8 cellular contexts compared by ENCODE assay signal in the genomic region with DNA sequence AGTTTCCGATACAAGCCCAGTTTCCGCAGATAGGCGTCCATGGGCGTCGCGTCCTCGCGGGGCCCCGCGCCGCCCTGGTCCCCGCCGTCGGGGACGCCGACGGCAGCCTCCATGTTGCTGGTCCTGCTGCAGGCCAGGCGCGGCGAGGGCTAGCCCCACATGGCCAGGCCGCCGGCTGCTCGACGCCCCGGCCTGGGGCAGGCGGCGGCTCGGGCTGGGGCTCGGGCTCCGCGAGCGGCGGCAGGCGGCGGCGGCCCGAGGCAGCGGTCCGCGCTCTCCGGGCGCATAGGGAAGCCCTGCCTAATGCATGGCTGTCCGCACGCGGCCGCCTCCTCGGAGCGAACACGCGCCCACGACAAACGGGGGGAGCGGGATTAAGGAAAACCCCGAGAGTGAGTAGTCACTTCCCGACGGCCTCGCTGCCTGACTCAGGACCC. TPM values are rescaled to one million over a fixed set of nuclear protein-coding genes. Genes with fewer than 3 reads are reported as not detected.
A peak's percentile ranks its signal among the peaks of the same experiment; 100 is the strongest.
DNase-seq lines count a peak whose midpoint lies in the region; ATAC-seq and TF ChIP-seq lines count a peak whose summit lies in the region.
"Not testable (repeated sequence)": the region's sequence is repeated elsewhere in the genome, so short reads cannot be mapped to it uniquely, and the experiment has no call there.

No MANE protein-coding gene starts in this region.

- peak overlapping the region; percentile 98 for H3K4me2 ChIP-seq in Loucy (ENCODE audit: low read depth, low read length, poor library complexity, severe bottlenecking)

- TF ChIP-seq CTCF in 22Rv1 (IDR thresholded peaks at IDR 0.05); HFFc6 (IDR thresholded peaks at IDR 0.05); Loucy (conservative IDR thresholded peaks at IDR 0.05; ENCODE audit: low read length); VCaP (conservative IDR thresholded peaks at IDR 0.05); ovary (IDR thresholded peaks at IDR 0.05): not testable (repeated sequence)

- not testable (repeated sequence) for H3K36me3 Mint-ChIP-seq in HFFc6 (ENCODE audit: low read depth); central memory CD8-positive, alpha-beta T cell (ENCODE audit: insufficient read depth)

- H3K4me1 Mint-ChIP-seq in HFFc6 (ENCODE audit: low read depth), result peaks cover 34% of the 10 kb centered on the region
- peaks cover 30% of the 10 kb centered on the region for H3K4me1 Mint-ChIP-seq in central memory CD8-positive, alpha-beta T cell

- H3K27me3 ChIP-seq in Loucy (ENCODE audit: insufficient read depth, low read length, poor library complexity, severe bottlenecking); ovary: not testable (repeated sequence)

- peaks cover 56% of the 10 kb centered on the region for H3K79me2 ChIP-seq in Loucy (ENCODE audit: insufficient read depth, low read length)

- not testable (repeated sequence) for H3K9me3 ChIP-seq in Loucy (ENCODE audit: insufficient read depth, low read depth, low read length); ovary

- TF ChIP-seq POLR2A in ovary (IDR thresholded peaks at IDR 0.05), result not testable (repeated sequence)

- H3K27me3 Mint-ChIP-seq in HFFc6 (ENCODE audit: insufficient read depth); central memory CD8-positive, alpha-beta T cell: not testable (repeated sequence)

- H3F3A ChIP-seq in Loucy (ENCODE audit: low read depth), result not testable (repeated sequence)

- not testable (repeated sequence) for H3K36me3 ChIP-seq in Loucy (ENCODE audit: insufficient read depth, low read length); ovary

- WGBS in ovary, 3 donors, result 0% methylated on average over 16 to 57 of the region's 57 CpGs

- not testable (repeated sequence) for DNase-seq in HFFc6; central memory CD8-positive, alpha-beta T cell (ENCODE audit: low spot score in 2 of 2); ovary

- H4K20me1 ChIP-seq in Loucy (ENCODE audit: insufficient read depth, low read length, poor library complexity, severe bottlenecking), result peaks cover 44% of the 10 kb centered on the region

- H3K9ac ChIP-seq in Loucy (ENCODE audit: low read depth, low read length, poor library complexity, severe bottlenecking), result peak overlapping the region; percentile 81

- H3K9me2 ChIP-seq in Loucy (replicated peaks; ENCODE audit: low read depth, low read length), result not testable (repeated sequence)

- peak overlapping the region; percentile 97 for H3K4me3 ChIP-seq in Loucy (ENCODE audit: low read length, poor library complexity, severe bottlenecking)
- H3K4me3 ChIP-seq in iPS-11a (ENCODE audit: low read depth, low read length), result peak overlapping the region; percentile 91
- peak overlapping the region; percentile 68 for H3K4me3 ChIP-seq in ovary

- peak; percentile 25 for ATAC-seq in GM18511 (IDR thresholded peaks at IDR 0.05; ENCODE audit: unreplicated experiment)
- ATAC-seq in central memory CD8-positive, alpha-beta T cell (replicated peaks; ENCODE audit: extremely low read depth, poor library complexity, severe bottlenecking), result peak; percentile 34

- peaks cover 39% of the 10 kb centered on the region for H3K4me1 ChIP-seq in Loucy (ENCODE audit: insufficient read depth, low read length, poor library complexity, severe bottlenecking)
- H3K4me1 ChIP-seq in ovary (ENCODE audit: insufficient read depth), result not testable (repeated sequence)

- peak overlapping the region; percentile 85 for H3K27ac ChIP-seq in 22Rv1
- H3K27ac ChIP-seq in VCaP, result peak overlapping the region; percentile 86
- H3K27ac ChIP-seq in ovary, result peak overlapping the region; percentile 97

- peak overlapping the region; percentile 96 for H3K27ac Mint-ChIP-seq in HFFc6
- peak overlapping the region; percentile 80 for H3K27ac Mint-ChIP-seq in central memory CD8-positive, alpha-beta T cell (ENCODE audit: low read depth)

- not testable (repeated sequence) for H3K9me3 Mint-ChIP-seq in HFFc6; central memory CD8-positive, alpha-beta T cell

- H3K4me3 Mint-ChIP-seq in HFFc6, result peak overlapping the region; percentile 96
- peak overlapping the region; percentile 83 for H3K4me3 Mint-ChIP-seq in central memory CD8-positive, alpha-beta T cell

- intact Hi-C loops in ovary (cut with DNase I), result not testable (repeated sequence)

- H2AFZ ChIP-seq in Loucy (ENCODE audit: low read length), result peak overlapping the region; percentile 69

- TF ChIP-seq EP300 in ovary (IDR thresholded peaks at IDR 0.05), result not testable (repeated sequence)

RNA-seq across cellular contexts. Expression of gene OTUD4, which starts 0.5 kb away (rescaled TPM):
- total RNA-seq in HFFc6 (2021; fragmentation: NEBNext Ultra II Directional; extraction: Animal tissue kit (Norgen Biotek cat#: 25700)), result 10 to 100 TPM; 25.1 to 32.2 (median 27.3) TPM
- total RNA-seq in ovary, result 10 to 100 TPM; 23.5 to 37.1 (median 33.3) TPM
- polyA plus RNA-seq in ovary, result 10 to 100 TPM; 10.8 to 19.9 TPM
